10 cellular contexts compared by ENCODE assay signal in genomic region chr21:29939859-29940245, GRCh38. TPM values are rescaled to one million over a fixed set of nuclear protein-coding genes. Genes with fewer than 3 reads are reported as not detected.
DNase-seq lines count a peak whose midpoint lies in the region; ATAC-seq and TF ChIP-seq lines count a peak whose summit lies in the region.
"Had no signal": no experiment of that assay in that cellular context is flagged by ENCODE, and none has a peak within 500 bp of the region (broad histone marks: within the 10 kb centered on the region; RNA-seq: fewer than 3 reads in every experiment).

GRIK1 (minus strand) TSS chr21:29939996.

- peaks cover 2% of the 10 kb centered on the region for H3K36me3 Mint-ChIP-seq in activated CD4-positive, alpha-beta T cell treated with anti-CD3 and anti-CD28 coated beads, Interleukin-2, amount 10 ng/mL, durations not matched to agents 7 days and 5 days (ENCODE audit: low read depth)
- H3K36me3 Mint-ChIP-seq in activated CD4-positive, alpha-beta T cell treated with anti-CD3 and anti-CD28 coated beads for 36 hours (ENCODE audit: low read depth) = no peaks in the 10 kb centered on the region
- no peaks in the 10 kb centered on the region for H3K36me3 Mint-ChIP-seq in brain
- no peaks in the 10 kb centered on the region for H3K36me3 Mint-ChIP-seq in activated CD4-positive, alpha-beta memory T cell treated with anti-CD3 and anti-CD28 coated beads, Interleukin-2, amount 10 ng/mL, durations not matched to agents 7 days and 5 days (ENCODE audit: low read depth)

- TF ChIP-seq CTCF in brain (conservative IDR thresholded peaks at IDR 0.05) (no peak), thoracic aorta (IDR thresholded peaks at IDR 0.05) (no peak), uterus (IDR thresholded peaks at IDR 0.05) (no peak)

- intact Hi-C loops in activated CD4-positive, alpha-beta T cell treated with anti-CD3 and anti-CD28 coated beads for 36 hours (cut with DNase I, micrococcal nuclease) = no loop called here
- intact Hi-C loops in uterus (cut with DNase I; ENCODE audit: low total_unique reads) = no loop called here

- DNase-seq in activated CD4-positive, alpha-beta T cell treated with anti-CD3 and anti-CD28 coated beads, Interleukin-2, amount 10 ng/mL, durations not matched to agents 7 days and 5 days = no peak
- no peak for DNase-seq in activated CD4-positive, alpha-beta T cell treated with anti-CD3 and anti-CD28 coated beads for 36 hours
- DNase-seq in iris pigment epithelial cell (ENCODE audit: low read depth) (peak; percentile 0), thoracic aorta (ENCODE audit: low spot score) (no peak), uterus (no peak)
- no peak for DNase-seq in activated CD4-positive, alpha-beta memory T cell treated with anti-CD3 and anti-CD28 coated beads, Interleukin-2, amount 10 ng/mL, durations not matched to agents 7 days and 5 days
- DNase-seq: central memory CD4-positive, alpha-beta T cell; NCI-H1436 had no signal

- no peaks in the 10 kb centered on the region for H3K27me3 ChIP-seq in thoracic aorta (replicated peaks; ENCODE audit: insufficient read depth)
- peaks cover 0 to 10% of the 10 kb centered on the region in 2 donors for H3K27me3 ChIP-seq in uterus

- H3K4me3 ChIP-seq in thoracic aorta = peak within 1 kb of the TSS; percentile 60
- no peak within 1 kb of the TSS for H3K4me3 ChIP-seq in uterus

- peaks cover 55% of the 10 kb centered on the region for H3K27me3 Mint-ChIP-seq in activated CD4-positive, alpha-beta T cell treated with anti-CD3 and anti-CD28 coated beads, Interleukin-2, amount 10 ng/mL, durations not matched to agents 7 days and 5 days
- H3K27me3 Mint-ChIP-seq in activated CD4-positive, alpha-beta T cell treated with anti-CD3 and anti-CD28 coated beads for 36 hours = peaks cover 47% of the 10 kb centered on the region
- H3K27me3 Mint-ChIP-seq in brain = peaks cover 63% of the 10 kb centered on the region
- H3K27me3 Mint-ChIP-seq in activated CD4-positive, alpha-beta memory T cell treated with anti-CD3 and anti-CD28 coated beads, Interleukin-2, amount 10 ng/mL, durations not matched to agents 7 days and 5 days = peaks cover 22% of the 10 kb centered on the region

- no peak within 1 kb of the TSS for H3K27ac Mint-ChIP-seq in activated CD4-positive, alpha-beta T cell treated with anti-CD3 and anti-CD28 coated beads, Interleukin-2, amount 10 ng/mL, durations not matched to agents 7 days and 5 days
- H3K27ac Mint-ChIP-seq in activated CD4-positive, alpha-beta T cell treated with anti-CD3 and anti-CD28 coated beads for 36 hours = no peak within 1 kb of the TSS
- peak within 1 kb of the TSS; percentile 36 to 83 (median 42) for H3K27ac Mint-ChIP-seq in brain
- H3K27ac Mint-ChIP-seq in activated CD4-positive, alpha-beta memory T cell treated with anti-CD3 and anti-CD28 coated beads, Interleukin-2, amount 10 ng/mL, durations not matched to agents 7 days and 5 days = no peak within 1 kb of the TSS

- POLR2A ChIA-PET in activated CD4-positive, alpha-beta T cell treated with anti-CD3 and anti-CD28 coated beads, Interleukin-2, amount 10 ng/mL, durations not matched to agents 7 days and 5 days (lab: Charles Lee) = no interaction called here
- POLR2A ChIA-PET in activated CD4-positive, alpha-beta T cell treated with anti-CD3 and anti-CD28 coated beads for 36 hours (lab: Charles Lee) = no interaction called here
- POLR2A ChIA-PET in activated CD4-positive, alpha-beta memory T cell treated with anti-CD3 and anti-CD28 coated beads, Interleukin-2, amount 10 ng/mL, durations not matched to agents 7 days and 5 days (lab: Charles Lee) = no interaction called here

- H3K27ac ChIP-seq in thoracic aorta (no peak within 1 kb of the TSS), uterus (no peak within 1 kb of the TSS)

- peak within 1 kb of the TSS; percentile 25 for H3K4me3 Mint-ChIP-seq in activated CD4-positive, alpha-beta T cell treated with anti-CD3 and anti-CD28 coated beads, Interleukin-2, amount 10 ng/mL, durations not matched to agents 7 days and 5 days
- no peak within 1 kb of the TSS for H3K4me3 Mint-ChIP-seq in activated CD4-positive, alpha-beta T cell treated with anti-CD3 and anti-CD28 coated beads for 36 hours
- H3K4me3 Mint-ChIP-seq in brain = peak within 1 kb of the TSS; percentile 86 to 93 (median 88)
- no peak within 1 kb of the TSS for H3K4me3 Mint-ChIP-seq in activated CD4-positive, alpha-beta memory T cell treated with anti-CD3 and anti-CD28 coated beads, Interleukin-2, amount 10 ng/mL, durations not matched to agents 7 days and 5 days

- CTCF ChIA-PET in activated CD4-positive, alpha-beta T cell treated with anti-CD3 and anti-CD28 coated beads, Interleukin-2, amount 10 ng/mL, durations not matched to agents 7 days and 5 days (lab: Charles Lee) = no interaction called here
- CTCF ChIA-PET in activated CD4-positive, alpha-beta T cell treated with anti-CD3 and anti-CD28 coated beads for 36 hours (lab: Charles Lee) = no interaction called here
- CTCF ChIA-PET in activated CD4-positive, alpha-beta memory T cell treated with anti-CD3 and anti-CD28 coated beads, Interleukin-2, amount 10 ng/mL, durations not matched to agents 7 days and 5 days (lab: Charles Lee) = no interaction called here

- H3K9me3 ChIP-seq in thoracic aorta = no peaks in the 10 kb centered on the region
- no peaks in the 10 kb centered on the region for H3K9me3 ChIP-seq in uterus

- ATAC-seq in activated CD4-positive, alpha-beta T cell treated with anti-CD3 and anti-CD28 coated beads for 36 hours = no peak
- no peak for ATAC-seq in thoracic aorta (ENCODE audit: insufficient number of reproducible peaks, low FRiP score, low read depth)
- ATAC-seq in GM21576 (IDR thresholded peaks at IDR 0.05; ENCODE audit: unreplicated experiment) = no peak

- TF ChIP-seq POLR2A in uterus (IDR thresholded peaks at IDR 0.05) = no peak

- no peaks in the 10 kb centered on the region for H3K36me3 ChIP-seq in thoracic aorta
- H3K36me3 ChIP-seq in uterus = no peaks in the 10 kb centered on the region

- no peaks in the 10 kb centered on the region for H3K9me3 Mint-ChIP-seq in activated CD4-positive, alpha-beta T cell treated with anti-CD3 and anti-CD28 coated beads, Interleukin-2, amount 10 ng/mL, durations not matched to agents 7 days and 5 days
- no peaks in the 10 kb centered on the region for H3K9me3 Mint-ChIP-seq in activated CD4-positive, alpha-beta T cell treated with anti-CD3 and anti-CD28 coated beads for 36 hours (ENCODE audit: low read depth)
- peaks cover 0 to 7% (median 0%) of the 10 kb centered on the region in 5 experiments for H3K9me3 Mint-ChIP-seq in brain
- H3K9me3 Mint-ChIP-seq in activated CD4-positive, alpha-beta memory T cell treated with anti-CD3 and anti-CD28 coated beads, Interleukin-2, amount 10 ng/mL, durations not matched to agents 7 days and 5 days = peaks cover 3% of the 10 kb centered on the region

- H3K4me1 Mint-ChIP-seq in activated CD4-positive, alpha-beta T cell treated with anti-CD3 and anti-CD28 coated beads, Interleukin-2, amount 10 ng/mL, durations not matched to agents 7 days and 5 days = peaks cover 4% of the 10 kb centered on the region
- H3K4me1 Mint-ChIP-seq in activated CD4-positive, alpha-beta T cell treated with anti-CD3 and anti-CD28 coated beads for 36 hours = peaks cover 2% of the 10 kb centered on the region
- H3K4me1 Mint-ChIP-seq in brain = peaks cover 25% of the 10 kb centered on the region
- H3K4me1 Mint-ChIP-seq in activated CD4-positive, alpha-beta memory T cell treated with anti-CD3 and anti-CD28 coated beads, Interleukin-2, amount 10 ng/mL, durations not matched to agents 7 days and 5 days = no peaks in the 10 kb centered on the region

- H3K4me1 ChIP-seq in thoracic aorta (ENCODE audit: control insufficient read depth in 1 of 2, low read depth in 2 of 2) (peaks cover 0 to 9% of the 10 kb centered on the region in 2 donors), uterus (no peaks in the 10 kb centered on the region)

RNA-seq across cellular contexts. Expression of gene GRIK1, which starts in this region (rescaled TPM):
- total RNA-seq in activated CD4-positive, alpha-beta T cell treated with anti-CD3 and anti-CD28 coated beads, Interleukin-2, amount 10 ng/mL, durations not matched to agents 7 days and 5 days = not detected
- not detected for total RNA-seq in activated CD4-positive, alpha-beta T cell treated with anti-CD3 and anti-CD28 coated beads for 36 hours
- 0.75 TPM for polyA plus RNA-seq in brain (ENCODE audit: insufficient read depth, low read depth, low replicate concordance)
- total RNA-seq in thoracic aorta (under 1 TPM in 1 of 2 donors, not detected in 1; 0.21 TPM), uterus (1 to 10 TPM in 1 of 4 donors, under 1 TPM in 1, not detected in 2; 0.12 to 4.1 TPM)
- not detected for total RNA-seq in activated CD4-positive, alpha-beta memory T cell treated with anti-CD3 and anti-CD28 coated beads, Interleukin-2, amount 10 ng/mL, durations not matched to agents 7 days and 5 days

Comparison
In these comparisons a context has a peak if more than half of its experiments do, and no peak if none do; other contexts are left out.
1. H3K4me3 Mint-ChIP-seq: peak in activated CD4-positive, alpha-beta T cell treated with anti-CD3 and anti-CD28 coated beads, Interleukin-2, amount 10 ng/mL, durations not matched to agents 7 days and 5 days (single experiment) and brain (5 of 5); none in activated CD4-positive, alpha-beta T cell treated with anti-CD3 and anti-CD28 coated beads for 36 hours (single experiment) and activated CD4-positive, alpha-beta memory T cell treated with anti-CD3 and anti-CD28 coated beads, Interleukin-2, amount 10 ng/mL, durations not matched to agents 7 days and 5 days (single experiment).
2. H3K27ac Mint-ChIP-seq: peak in brain (5 of 5); none in activated CD4-positive, alpha-beta T cell treated with anti-CD3 and anti-CD28 coated beads, Interleukin-2, amount 10 ng/mL, durations not matched to agents 7 days and 5 days (single experiment), activated CD4-positive, alpha-beta T cell treated with anti-CD3 and anti-CD28 coated beads for 36 hours (single experiment) and activated CD4-positive, alpha-beta memory T cell treated with anti-CD3 and anti-CD28 coated beads, Interleukin-2, amount 10 ng/mL, durations not matched to agents 7 days and 5 days (single experiment).